In genomic region chr1:20787100-20787774, GRCh38 we compare ENCODE assay signal across 1 cellular context.
TF ChIP-seq lines count a peak whose summit lies in the region.

A gene with protein sequence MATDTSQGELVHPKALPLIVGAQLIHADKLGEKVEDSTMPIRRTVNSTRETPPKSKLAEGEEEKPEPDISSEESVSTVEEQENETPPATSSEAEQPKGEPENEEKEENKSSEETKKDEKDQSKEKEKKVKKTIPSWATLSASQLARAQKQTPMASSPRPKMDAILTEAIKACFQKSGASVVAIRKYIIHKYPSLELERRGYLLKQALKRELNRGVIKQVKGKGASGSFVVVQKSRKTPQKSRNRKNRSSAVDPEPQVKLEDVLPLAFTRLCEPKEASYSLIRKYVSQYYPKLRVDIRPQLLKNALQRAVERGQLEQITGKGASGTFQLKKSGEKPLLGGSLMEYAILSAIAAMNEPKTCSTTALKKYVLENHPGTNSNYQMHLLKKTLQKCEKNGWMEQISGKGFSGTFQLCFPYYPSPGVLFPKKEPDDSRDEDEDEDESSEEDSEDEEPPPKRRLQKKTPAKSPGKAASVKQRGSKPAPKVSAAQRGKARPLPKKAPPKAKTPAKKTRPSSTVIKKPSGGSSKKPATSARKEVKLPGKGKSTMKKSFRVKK (minus strand): TSS chr1:20787307. CDS start chr1:20780440, 6,867 bp downstream.

TF ChIP-seq in HepG2, 621 proteins besides CTCF, POLR2A, EP300 and RAD21 (continued from another document and continues in another):
- no peak for TF ChIP-seq NKX3-1 (CRISPR knock-in tag; IDR thresholded peaks at IDR 0.05)
- no peak for TF ChIP-seq CBX1 (IDR thresholded peaks at IDR 0.05; ENCODE audit: low read depth)
- TF ChIP-seq, protein P1, sequence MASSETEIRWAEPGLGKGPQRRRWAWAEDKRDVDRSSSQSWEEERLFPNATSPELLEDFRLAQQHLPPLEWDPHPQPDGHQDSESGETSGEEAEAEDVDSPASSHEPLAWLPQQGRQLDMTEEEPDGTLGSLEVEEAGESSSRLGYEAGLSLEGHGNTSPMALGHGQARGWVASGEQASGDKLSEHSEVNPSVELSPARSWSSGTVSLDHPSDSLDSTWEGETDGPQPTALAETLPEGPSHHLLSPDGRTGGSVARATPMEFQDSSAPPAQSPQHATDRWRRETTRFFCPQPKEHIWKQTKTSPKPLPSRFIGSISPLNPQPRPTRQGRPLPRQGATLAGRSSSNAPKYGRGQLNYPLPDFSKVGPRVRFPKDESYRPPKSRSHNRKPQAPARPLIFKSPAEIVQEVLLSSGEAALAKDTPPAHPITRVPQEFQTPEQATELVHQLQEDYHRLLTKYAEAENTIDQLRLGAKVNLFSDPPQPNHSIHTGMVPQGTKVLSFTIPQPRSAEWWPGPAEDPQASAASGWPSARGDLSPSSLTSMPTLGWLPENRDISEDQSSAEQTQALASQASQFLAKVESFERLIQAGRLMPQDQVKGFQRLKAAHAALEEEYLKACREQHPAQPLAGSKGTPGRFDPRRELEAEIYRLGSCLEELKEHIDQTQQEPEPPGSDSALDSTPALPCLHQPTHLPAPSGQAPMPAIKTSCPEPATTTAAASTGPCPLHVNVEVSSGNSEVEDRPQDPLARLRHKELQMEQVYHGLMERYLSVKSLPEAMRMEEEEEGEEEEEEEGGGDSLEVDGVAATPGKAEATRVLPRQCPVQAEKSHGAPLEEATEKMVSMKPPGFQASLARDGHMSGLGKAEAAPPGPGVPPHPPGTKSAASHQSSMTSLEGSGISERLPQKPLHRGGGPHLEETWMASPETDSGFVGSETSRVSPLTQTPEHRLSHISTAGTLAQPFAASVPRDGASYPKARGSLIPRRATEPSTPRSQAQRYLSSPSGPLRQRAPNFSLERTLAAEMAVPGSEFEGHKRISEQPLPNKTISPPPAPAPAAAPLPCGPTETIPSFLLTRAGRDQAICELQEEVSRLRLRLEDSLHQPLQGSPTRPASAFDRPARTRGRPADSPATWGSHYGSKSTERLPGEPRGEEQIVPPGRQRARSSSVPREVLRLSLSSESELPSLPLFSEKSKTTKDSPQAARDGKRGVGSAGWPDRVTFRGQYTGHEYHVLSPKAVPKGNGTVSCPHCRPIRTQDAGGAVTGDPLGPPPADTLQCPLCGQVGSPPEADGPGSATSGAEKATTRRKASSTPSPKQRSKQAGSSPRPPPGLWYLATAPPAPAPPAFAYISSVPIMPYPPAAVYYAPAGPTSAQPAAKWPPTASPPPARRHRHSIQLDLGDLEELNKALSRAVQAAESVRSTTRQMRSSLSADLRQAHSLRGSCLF (CRISPR knock-in tag; IDR thresholded peaks at IDR 0.05; ENCODE audit: borderline replicate concordance), result no peak
- TF ChIP-seq HDAC2 (CRISPR knock-in tag; IDR thresholded peaks at IDR 0.05), result no peak
- TF ChIP-seq, protein P2, sequence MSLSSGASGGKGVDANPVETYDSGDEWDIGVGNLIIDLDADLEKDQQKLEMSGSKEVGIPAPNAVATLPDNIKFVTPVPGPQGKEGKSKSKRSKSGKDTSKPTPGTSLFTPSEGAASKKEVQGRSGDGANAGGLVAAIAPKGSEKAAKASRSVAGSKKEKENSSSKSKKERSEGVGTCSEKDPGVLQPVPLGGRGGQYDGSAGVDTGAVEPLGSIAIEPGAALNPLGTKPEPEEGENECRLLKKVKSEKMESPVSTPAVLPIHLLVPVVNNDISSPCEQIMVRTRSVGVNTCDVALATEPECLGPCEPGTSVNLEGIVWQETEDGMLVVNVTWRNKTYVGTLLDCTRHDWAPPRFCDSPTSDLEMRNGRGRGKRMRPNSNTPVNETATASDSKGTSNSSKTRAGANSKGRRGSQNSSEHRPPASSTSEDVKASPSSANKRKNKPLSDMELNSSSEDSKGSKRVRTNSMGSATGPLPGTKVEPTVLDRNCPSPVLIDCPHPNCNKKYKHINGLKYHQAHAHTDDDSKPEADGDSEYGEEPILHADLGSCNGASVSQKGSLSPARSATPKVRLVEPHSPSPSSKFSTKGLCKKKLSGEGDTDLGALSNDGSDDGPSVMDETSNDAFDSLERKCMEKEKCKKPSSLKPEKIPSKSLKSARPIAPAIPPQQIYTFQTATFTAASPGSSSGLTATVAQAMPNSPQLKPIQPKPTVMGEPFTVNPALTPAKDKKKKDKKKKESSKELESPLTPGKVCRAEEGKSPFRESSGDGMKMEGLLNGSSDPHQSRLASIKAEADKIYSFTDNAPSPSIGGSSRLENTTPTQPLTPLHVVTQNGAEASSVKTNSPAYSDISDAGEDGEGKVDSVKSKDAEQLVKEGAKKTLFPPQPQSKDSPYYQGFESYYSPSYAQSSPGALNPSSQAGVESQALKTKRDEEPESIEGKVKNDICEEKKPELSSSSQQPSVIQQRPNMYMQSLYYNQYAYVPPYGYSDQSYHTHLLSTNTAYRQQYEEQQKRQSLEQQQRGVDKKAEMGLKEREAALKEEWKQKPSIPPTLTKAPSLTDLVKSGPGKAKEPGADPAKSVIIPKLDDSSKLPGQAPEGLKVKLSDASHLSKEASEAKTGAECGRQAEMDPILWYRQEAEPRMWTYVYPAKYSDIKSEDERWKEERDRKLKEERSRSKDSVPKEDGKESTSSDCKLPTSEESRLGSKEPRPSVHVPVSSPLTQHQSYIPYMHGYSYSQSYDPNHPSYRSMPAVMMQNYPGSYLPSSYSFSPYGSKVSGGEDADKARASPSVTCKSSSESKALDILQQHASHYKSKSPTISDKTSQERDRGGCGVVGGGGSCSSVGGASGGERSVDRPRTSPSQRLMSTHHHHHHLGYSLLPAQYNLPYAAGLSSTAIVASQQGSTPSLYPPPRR (CRISPR knock-in tag; IDR thresholded peaks at IDR 0.05; ENCODE audit: borderline replicate concordance), result peak; percentile 29; the same call in 1 of the 2 replicates
- no peak for TF ChIP-seq PLRG1 (conservative IDR thresholded peaks at IDR 0.05)
- TF ChIP-seq ZNF331 (CRISPR knock-in tag; IDR thresholded peaks at IDR 0.05), result no peak
- TF ChIP-seq ZNF232 (CRISPR knock-in tag; IDR thresholded peaks at IDR 0.05; ENCODE audit: borderline replicate concordance), result peak; percentile 59; the same call in 1 of the 2 replicates
- peak; percentile 39; the same call in 1 of the 2 replicates for TF ChIP-seq MED1 (CRISPR knock-in tag; IDR thresholded peaks at IDR 0.05)
- TF ChIP-seq ZSCAN31 (CRISPR knock-in tag; IDR thresholded peaks at IDR 0.05; ENCODE audit: low read depth), result no peak; the same call in 1 of the 2 replicates
- no peak for TF ChIP-seq REST (IDR thresholded peaks at IDR 0.05; ENCODE audit: borderline replicate concordance in 1 of 2, low read depth in 1 of 2, low read length in 2 of 2)
- no peak for TF ChIP-seq IKZF4 (CRISPR knock-in tag; IDR thresholded peaks at IDR 0.05; ENCODE audit: borderline replicate concordance, low read depth, not compliant biosample characterization)
- no peak for TF ChIP-seq ZBTB3 (CRISPR knock-in tag; IDR thresholded peaks at IDR 0.05; ENCODE audit: borderline replicate concordance, low read depth)
- TF ChIP-seq, protein P3, sequence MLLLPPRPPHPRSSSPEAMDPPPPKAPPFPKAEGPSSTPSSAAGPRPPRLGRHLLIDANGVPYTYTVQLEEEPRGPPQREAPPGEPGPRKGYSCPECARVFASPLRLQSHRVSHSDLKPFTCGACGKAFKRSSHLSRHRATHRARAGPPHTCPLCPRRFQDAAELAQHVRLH (CRISPR knock-in tag; IDR thresholded peaks at IDR 0.05; ENCODE audit: borderline replicate concordance, low read depth), result no peak
- 0 out of 2 replicates have a peak, but pooled peaks have one; percentile 59 for TF ChIP-seq ZBTB7B (CRISPR knock-in tag; IDR thresholded peaks at IDR 0.05)
- TF ChIP-seq, protein P4, sequence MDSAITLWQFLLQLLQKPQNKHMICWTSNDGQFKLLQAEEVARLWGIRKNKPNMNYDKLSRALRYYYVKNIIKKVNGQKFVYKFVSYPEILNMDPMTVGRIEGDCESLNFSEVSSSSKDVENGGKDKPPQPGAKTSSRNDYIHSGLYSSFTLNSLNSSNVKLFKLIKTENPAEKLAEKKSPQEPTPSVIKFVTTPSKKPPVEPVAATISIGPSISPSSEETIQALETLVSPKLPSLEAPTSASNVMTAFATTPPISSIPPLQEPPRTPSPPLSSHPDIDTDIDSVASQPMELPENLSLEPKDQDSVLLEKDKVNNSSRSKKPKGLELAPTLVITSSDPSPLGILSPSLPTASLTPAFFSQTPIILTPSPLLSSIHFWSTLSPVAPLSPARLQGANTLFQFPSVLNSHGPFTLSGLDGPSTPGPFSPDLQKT (CRISPR knock-in tag; IDR thresholded peaks at IDR 0.05; ENCODE audit: borderline replicate concordance), result no peak
- TF ChIP-seq FOXA3 (CRISPR knock-in tag; IDR thresholded peaks at IDR 0.05), result no peak; the same call in 1 of the 2 replicates
- TF ChIP-seq YEATS4 (CRISPR knock-in tag; IDR thresholded peaks at IDR 0.05; ENCODE audit: borderline replicate concordance), result peak; percentile 47
- no peak; the same call in 1 of the 2 replicates for TF ChIP-seq ZBTB20 (CRISPR knock-in tag; IDR thresholded peaks at IDR 0.05; ENCODE audit: borderline replicate concordance, low read depth)
- no peak for TF ChIP-seq MIXL1 (CRISPR knock-in tag; IDR thresholded peaks at IDR 0.05)
- TF ChIP-seq ZNF44 (CRISPR knock-in tag; IDR thresholded peaks at IDR 0.05), result no peak
- no peak for TF ChIP-seq MAFF (IDR thresholded peaks at IDR 0.05; ENCODE audit: low read depth, low read length)
- TF ChIP-seq NFIC (IDR thresholded peaks at IDR 0.05; ENCODE audit: low read length), result no peak
- TF ChIP-seq, protein P5, sequence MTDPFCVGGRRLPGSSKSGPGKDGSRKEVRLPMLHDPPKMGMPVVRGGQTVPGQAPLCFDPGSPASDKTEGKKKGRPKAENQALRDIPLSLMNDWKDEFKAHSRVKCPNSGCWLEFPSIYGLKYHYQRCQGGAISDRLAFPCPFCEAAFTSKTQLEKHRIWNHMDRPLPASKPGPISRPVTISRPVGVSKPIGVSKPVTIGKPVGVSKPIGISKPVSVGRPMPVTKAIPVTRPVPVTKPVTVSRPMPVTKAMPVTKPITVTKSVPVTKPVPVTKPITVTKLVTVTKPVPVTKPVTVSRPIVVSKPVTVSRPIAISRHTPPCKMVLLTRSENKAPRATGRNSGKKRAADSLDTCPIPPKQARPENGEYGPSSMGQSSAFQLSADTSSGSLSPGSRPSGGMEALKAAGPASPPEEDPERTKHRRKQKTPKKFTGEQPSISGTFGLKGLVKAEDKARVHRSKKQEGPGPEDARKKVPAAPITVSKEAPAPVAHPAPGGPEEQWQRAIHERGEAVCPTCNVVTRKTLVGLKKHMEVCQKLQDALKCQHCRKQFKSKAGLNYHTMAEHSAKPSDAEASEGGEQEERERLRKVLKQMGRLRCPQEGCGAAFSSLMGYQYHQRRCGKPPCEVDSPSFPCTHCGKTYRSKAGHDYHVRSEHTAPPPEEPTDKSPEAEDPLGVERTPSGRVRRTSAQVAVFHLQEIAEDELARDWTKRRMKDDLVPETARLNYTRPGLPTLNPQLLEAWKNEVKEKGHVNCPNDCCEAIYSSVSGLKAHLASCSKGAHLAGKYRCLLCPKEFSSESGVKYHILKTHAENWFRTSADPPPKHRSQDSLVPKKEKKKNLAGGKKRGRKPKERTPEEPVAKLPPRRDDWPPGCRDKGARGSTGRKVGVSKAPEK (CRISPR knock-in tag; IDR thresholded peaks at IDR 0.05; ENCODE audit: borderline replicate concordance), result no peak
- no peak for TF ChIP-seq NR2F6 (IDR thresholded peaks at IDR 0.05)
- TF ChIP-seq NR2F6 (CRISPR knock-in tag; IDR thresholded peaks at IDR 0.05), result no peak
- peak; percentile 74 for TF ChIP-seq POLR2AphosphoS5 (IDR thresholded peaks at IDR 0.05; ENCODE audit: low read depth, low read length)
- no peak for TF ChIP-seq FOXM1 (CRISPR knock-in tag; IDR thresholded peaks at IDR 0.05)
- no peak for TF ChIP-seq ZNF124 (CRISPR knock-in tag; IDR thresholded peaks at IDR 0.05)
- no peak for TF ChIP-seq KLF9 (CRISPR knock-in tag; IDR thresholded peaks at IDR 0.05; ENCODE audit: low read depth)
- TF ChIP-seq ZNF773 (CRISPR knock-in tag; IDR thresholded peaks at IDR 0.05; ENCODE audit: borderline replicate concordance), result peak; percentile 65; the same call in 1 of the 2 replicates
- TF ChIP-seq ERF (CRISPR knock-in tag; IDR thresholded peaks at IDR 0.05), result no peak; the same call in 1 of the 2 replicates
- TF ChIP-seq ATRX (CRISPR knock-in tag; IDR thresholded peaks at IDR 0.05; ENCODE audit: borderline replicate concordance), result no peak
- TF ChIP-seq PRPF4 (IDR thresholded peaks at IDR 0.05; ENCODE audit: low read depth, low read length, poor library complexity, severe bottlenecking), result no peak
- TF ChIP-seq, protein P6, sequence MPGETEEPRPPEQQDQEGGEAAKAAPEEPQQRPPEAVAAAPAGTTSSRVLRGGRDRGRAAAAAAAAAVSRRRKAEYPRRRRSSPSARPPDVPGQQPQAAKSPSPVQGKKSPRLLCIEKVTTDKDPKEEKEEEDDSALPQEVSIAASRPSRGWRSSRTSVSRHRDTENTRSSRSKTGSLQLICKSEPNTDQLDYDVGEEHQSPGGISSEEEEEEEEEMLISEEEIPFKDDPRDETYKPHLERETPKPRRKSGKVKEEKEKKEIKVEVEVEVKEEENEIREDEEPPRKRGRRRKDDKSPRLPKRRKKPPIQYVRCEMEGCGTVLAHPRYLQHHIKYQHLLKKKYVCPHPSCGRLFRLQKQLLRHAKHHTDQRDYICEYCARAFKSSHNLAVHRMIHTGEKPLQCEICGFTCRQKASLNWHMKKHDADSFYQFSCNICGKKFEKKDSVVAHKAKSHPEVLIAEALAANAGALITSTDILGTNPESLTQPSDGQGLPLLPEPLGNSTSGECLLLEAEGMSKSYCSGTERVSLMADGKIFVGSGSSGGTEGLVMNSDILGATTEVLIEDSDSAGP (CRISPR knock-in tag; IDR thresholded peaks at IDR 0.05; ENCODE audit: borderline replicate concordance), result no peak
